8 cellular contexts compared by ENCODE assay signal in genomic region chr14:21308479-21309237, GRCh38. TPM values are rescaled to one million over a fixed set of nuclear protein-coding genes. Genes with fewer than 3 reads are reported as not detected.
A peak's percentile ranks its signal among the peaks of the same experiment; 100 is the strongest.
DNase-seq lines count a peak whose midpoint lies in the region; ATAC-seq and TF ChIP-seq lines count a peak whose summit lies in the region.

No MANE protein-coding gene starts in this region.

- H3K36me3 ChIP-seq in colonic mucosa, result no peaks in the 10 kb centered on the region

- DNase-seq in NCI-H1930 (lab: John Stamatoyannopoulos, UW) (peak; percentile 84 to 89), colonic mucosa (peak; percentile 91), left lobe of liver (ENCODE audit: low spot score) (peak; percentile 94), posterior vena cava (ENCODE audit: low spot score) (no peak)
- DNase-seq in activated CD4-positive, alpha-beta T cell treated with anti-CD3 and anti-CD28 coated beads for 36 hours, result peak; percentile 88
- DNase-seq in stimulated activated CD4-positive, alpha-beta T cell treated with anti-CD3 and anti-CD28 coated beads, Interleukin-2, amount 100 ng/mL, for 4 hours (ENCODE audit: low read depth), result peak; percentile 78

- no peak for TF ChIP-seq CTCF in GM12875 (IDR thresholded peaks at IDR 0.05; ENCODE audit: borderline replicate concordance, insufficient read depth, low read depth, low read length)
- no peak for TF ChIP-seq CTCF in colonic mucosa (IDR thresholded peaks at IDR 0.05)

- peak overlapping the region; percentile 73 for H3K4me3 Mint-ChIP-seq in activated CD4-positive, alpha-beta T cell treated with anti-CD3 and anti-CD28 coated beads for 36 hours

- ATAC-seq in HG02678 (IDR thresholded peaks at IDR 0.05; ENCODE audit: unreplicated experiment) (peak; percentile 86), left lobe of liver (peak; percentile 92)
- ATAC-seq in activated CD4-positive, alpha-beta T cell treated with anti-CD3 and anti-CD28 coated beads for 36 hours, result peak; percentile 93

- H3K27me3 Mint-ChIP-seq in activated CD4-positive, alpha-beta T cell treated with anti-CD3 and anti-CD28 coated beads for 36 hours, result no peaks in the 10 kb centered on the region

- H3K4me3 ChIP-seq in GM12875 (ENCODE audit: low read depth, low read length) (peak overlapping the region; percentile 17), colonic mucosa (peak overlapping the region; percentile 27)

- intact Hi-C loops in activated CD4-positive, alpha-beta T cell treated with anti-CD3 and anti-CD28 coated beads for 36 hours (cut with DNase I, micrococcal nuclease), result loop anchor here (1.0 to 2.0 kb wide), 6 partner anchors 39 to 168 kb away; partner anchors contain the start of genes HNRNPC (in 2 of the 2), SUPT16H (in 2 of the 2), CHD8 (in 1 of the 2) and RAB2B (in 1 of the 2)
- intact Hi-C loops in colonic mucosa (cut with DNase I), result no loop called here
- intact Hi-C loops in posterior vena cava (cut with DNase I), result no loop called here

- peaks cover 4% of the 10 kb centered on the region for H3K4me1 ChIP-seq in colonic mucosa

- no peaks in the 10 kb centered on the region for H3K9me3 Mint-ChIP-seq in activated CD4-positive, alpha-beta T cell treated with anti-CD3 and anti-CD28 coated beads for 36 hours (ENCODE audit: low read depth)

- POLR2A ChIA-PET in activated CD4-positive, alpha-beta T cell treated with anti-CD3 and anti-CD28 coated beads for 36 hours (lab: Charles Lee), result interaction anchor here (1.0 to 1.3 kb wide), 2 partner anchors 10 to 43 kb away, joined by 3 read pairs; no protein-coding TSS in a partner anchor

- no peaks in the 10 kb centered on the region for H3K9me3 ChIP-seq in colonic mucosa

- H3K27ac Mint-ChIP-seq in activated CD4-positive, alpha-beta T cell treated with anti-CD3 and anti-CD28 coated beads for 36 hours, result peak overlapping the region; percentile 92

- H3K27ac ChIP-seq in colonic mucosa, result peak overlapping the region; percentile 78

- H3K4me1 Mint-ChIP-seq in activated CD4-positive, alpha-beta T cell treated with anti-CD3 and anti-CD28 coated beads for 36 hours, result peaks cover 22% of the 10 kb centered on the region

- CTCF ChIA-PET in activated CD4-positive, alpha-beta T cell treated with anti-CD3 and anti-CD28 coated beads for 36 hours (lab: Charles Lee), result interaction anchor here (0.6 to 1.6 kb wide), 3 partner anchors 9 to 459 kb away, joined by 3 to 4 read pairs (median 4); no protein-coding TSS in a partner anchor

- H3K9ac ChIP-seq in colonic mucosa (ENCODE audit: low read depth in 2 of 2, low read length in 2 of 2), result peak overlapping the region in 1 of 2 donors; percentile 62

- no peaks in the 10 kb centered on the region for H3K27me3 ChIP-seq in colonic mucosa

- no peaks in the 10 kb centered on the region for H3K36me3 Mint-ChIP-seq in activated CD4-positive, alpha-beta T cell treated with anti-CD3 and anti-CD28 coated beads for 36 hours (ENCODE audit: low read depth)

RNA-seq across cellular contexts. Expression of gene RPGRIP1, which starts 28.8 kb away (rescaled TPM):
- under 1 TPM; 0.14 to 0.21 TPM for total RNA-seq in activated CD4-positive, alpha-beta T cell treated with anti-CD3 and anti-CD28 coated beads for 36 hours
- total RNA-seq in colonic mucosa (under 1 TPM in 1 of 2 donors, not detected in 1; 0.40 TPM), left lobe of liver (0.23 TPM), posterior vena cava (under 1 TPM; 0.10 to 0.88 TPM)

RNA-seq across cellular contexts. Expression of gene HNRNPC, which starts 39.4 kb away (rescaled TPM):
- total RNA-seq in activated CD4-positive, alpha-beta T cell treated with anti-CD3 and anti-CD28 coated beads for 36 hours, result 1,000 to 10,000 TPM; 1,155 to 1,665 TPM
- total RNA-seq in colonic mucosa, result 100 to 1,000 TPM; 363 to 653 TPM
- total RNA-seq in left lobe of liver, result 162 TPM
- total RNA-seq in posterior vena cava, result 100 to 1,000 TPM; 239 to 283 TPM

Comparison
In these comparisons a context has a peak if more than half of its experiments do, and no peak if none do; other contexts are left out.
1. intact Hi-C loops: an anchor here in activated CD4-positive, alpha-beta T cell treated with anti-CD3 and anti-CD28 coated beads for 36 hours (1.0 to 2.0 kb wide); none called in colonic mucosa and posterior vena cava.